8 cellular contexts compared by ENCODE assay signal in genomic region chr14:21868442-21869046, GRCh38.
DNase-seq lines count a peak whose midpoint lies in the region; ATAC-seq lines count a peak whose summit lies in the region.

No MANE protein-coding gene starts in this region.

- H3K27me3 ChIP-seq in HAP-1 (ENCODE audit: low read depth): no peaks in the 10 kb centered on the region
- H3K27me3 ChIP-seq in naive thymus-derived CD4-positive, alpha-beta T cell (ENCODE audit: control insufficient read depth in 2 of 2, insufficient read depth in 2 of 2, low read length in 2 of 2): peaks cover 0 to 3% of the 10 kb centered on the region in 2 donors

- H3K9me3 ChIP-seq in HAP-1: no peaks in the 10 kb centered on the region
- no peaks in the 10 kb centered on the region for H3K9me3 ChIP-seq in naive thymus-derived CD4-positive, alpha-beta T cell (ENCODE audit: control insufficient read depth in 2 of 3, low read length in 3 of 3)

- in situ Hi-C loops in G401 (cut with HindIII; ENCODE audit: low sequenced_read_pairs): no loop called here
- in situ Hi-C loops in HAP-1 (cut with MboI; ENCODE audit: low sequenced_read_pairs): no loop called here

- DNase-seq in G401 (ENCODE audit: low spot score) (peak; percentile 23), HAP-1 (ENCODE audit: low spot score in 2 of 2) (peak; percentile 31 to 69), NCI-H345 treated with DMSO at 0.1 percent for 48 hours (lab: John Stamatoyannopoulos, UW; ENCODE audit: unreplicated experiment) (peak; percentile 11), ecto neural progenitor cell (ENCODE audit: low spot score) (peak; percentile 67)
- peak; percentile 46 to 76 for DNase-seq in activated CD4-positive, alpha-beta T cell treated with anti-CD3 and anti-CD28 coated beads, Interleukin-2, amount 50 U/mL, for 24 hours (ENCODE audit: low read depth in 1 of 2, low spot score in 1 of 2)
- peak; percentile 33 to 79 (median 70) for DNase-seq in naive thymus-derived CD4-positive, alpha-beta T cell
- peak; percentile 50 to 77 (median 64) for DNase-seq in stimulated activated naive CD4-positive, alpha-beta T cell (lab: John Stamatoyannopoulos, UW)

- H3K9me3 Mint-ChIP-seq in naive thymus-derived CD4-positive, alpha-beta T cell: peaks cover 0 to 2% (median 0%) of the 10 kb centered on the region in 11 donors

- no peaks in the 10 kb centered on the region for H3K4me1 ChIP-seq in HAP-1
- H3K4me1 ChIP-seq in naive thymus-derived CD4-positive, alpha-beta T cell (ENCODE audit: control insufficient read depth in 2 of 2, insufficient read depth in 2 of 2, low read length in 2 of 2): peaks cover 4 to 8% of the 10 kb centered on the region in 2 donors

- intact Hi-C loops in naive thymus-derived CD4-positive, alpha-beta T cell (cut with micrococcal nuclease): loop anchor here (1.0 to 10.0 kb wide), 15 partner anchors 8 to 986 kb away; no protein-coding TSS in a partner anchor

- no peak overlapping the region for H3K4me3 ChIP-seq in HAP-1
- peak overlapping the region; percentile 16 for H3K4me3 ChIP-seq in naive thymus-derived CD4-positive, alpha-beta T cell (ENCODE audit: low read length)

- H3K36me3 ChIP-seq in HAP-1 (replicated peaks): no peaks in the 10 kb centered on the region
- no peaks in the 10 kb centered on the region for H3K36me3 ChIP-seq in naive thymus-derived CD4-positive, alpha-beta T cell (ENCODE audit: control insufficient read depth in 2 of 3, insufficient read depth in 3 of 3, low read length in 3 of 3)

- peak overlapping the region; percentile 8 to 88 (median 59) for H3K27ac Mint-ChIP-seq in naive thymus-derived CD4-positive, alpha-beta T cell

- H3K4me3 Mint-ChIP-seq in naive thymus-derived CD4-positive, alpha-beta T cell: peak overlapping the region; percentile 18 to 85 (median 74)

- POLR2A ChIA-PET in naive thymus-derived CD4-positive, alpha-beta T cell (lab: Charles Lee): interaction anchor here (0.6 to 1.5 kb wide), 5 partner anchors 22 to 701 kb away, joined by 3 to 6 read pairs (median 4); no protein-coding TSS in a partner anchor

- ATAC-seq in naive thymus-derived CD4-positive, alpha-beta T cell: peak; percentile 97
- no peak for ATAC-seq in GM21390 (IDR thresholded peaks at IDR 0.05; ENCODE audit: unreplicated experiment)

- peaks cover 0 to 2% (median 0%) of the 10 kb centered on the region in 5 donors for H3K36me3 Mint-ChIP-seq in naive thymus-derived CD4-positive, alpha-beta T cell

- H3K27me3 Mint-ChIP-seq in naive thymus-derived CD4-positive, alpha-beta T cell: peaks cover 0 to 6% (median 0%) of the 10 kb centered on the region in 5 donors

- H3K27ac ChIP-seq in naive thymus-derived CD4-positive, alpha-beta T cell (ENCODE audit: low read depth, low read length): peak overlapping the region; percentile 25

- peaks cover 3 to 54% (median 25%) of the 10 kb centered on the region in 7 donors for H3K4me1 Mint-ChIP-seq in naive thymus-derived CD4-positive, alpha-beta T cell

- CTCF ChIA-PET in naive thymus-derived CD4-positive, alpha-beta T cell (lab: Charles Lee): interaction anchor here (0.7 to 2.3 kb wide), 13 partner anchors 8 to 701 kb away, joined by 3 to 12 read pairs (median 3); no protein-coding TSS in a partner anchor

Comparison
In these comparisons a context has a peak if more than half of its experiments do, and no peak if none do; other contexts are left out.
1. DNase-seq: peak in every context shown above with its lines; median percentile 70 in naive thymus-derived CD4-positive, alpha-beta T cell; 67 in ecto neural progenitor cell; 64 in stimulated activated naive CD4-positive, alpha-beta T cell; 61 in activated CD4-positive, alpha-beta T cell treated with anti-CD3 and anti-CD28 coated beads, Interleukin-2, amount 50 U/mL, for 24 hours; 50 in HAP-1; 23 in G401; 11 in NCI-H345 treated with DMSO at 0.1 percent for 48 hours.